Comparison of ENCODE assay signal across 19 cellular contexts in genomic region chr10:131770946-131771633, GRCh38.
"Had no signal": no experiment of that assay in that cellular context is flagged by ENCODE, and none has a peak within 500 bp of the region (broad histone marks: within the 10 kb centered on the region; RNA-seq: fewer than 3 reads in every experiment).

No MANE protein-coding gene starts in this region.

- H3K79me2 ChIP-seq: hepatocyte, parathyroid adenoma had no signal

- H3K9me3 ChIP-seq: colonic mucosa, psoas muscle had no signal

- ATAC-seq: left colon, left ventricle myocardium superior, sciatic nerve had no signal

- H3K9ac ChIP-seq: parathyroid adenoma had no signal

- H3K4me3 Mint-ChIP-seq: nephron; stimulated activated naive B cell treated with anti-CD40 and anti-IgM and Interleukin-4, amounts not matched to agents 10 μg/mL and 1 μg/mL and 100 μg/mL, for 72 hours; type B pancreatic cell had no signal

- H3K27ac Mint-ChIP-seq: naive B cell; stimulated activated naive B cell treated with anti-CD40 and anti-IgM and Interleukin-4, amounts not matched to agents 10 μg/mL and 1 μg/mL and 100 μg/mL, for 72 hours; type B pancreatic cell had no signal

- H3K27ac ChIP-seq: colonic mucosa, hepatocyte, parathyroid adenoma, psoas muscle, skin epidermis had no signal

- DNase-seq: colonic mucosa; dermis blood vessel endothelial cell; foreskin melanocyte; left colon; left ventricle myocardium superior; mesenchymal stem cell; naive B cell; psoas muscle; stimulated activated CD4-positive, alpha-beta T cell treated with anti-CD3 and anti-CD28 coated beads, Interleukin-2, amount 100 ng/mL, for 24 hours; stimulated activated CD4-positive, alpha-beta T cell treated with anti-CD3 and anti-CD28 coated beads, Interleukin-4, amount 100 ng/mL, for 4 hours; stimulated activated naive B cell treated with anti-CD40 and anti-IgM and Interleukin-4, amounts not matched to agents 10 μg/mL and 1 μg/mL and 100 μg/mL, for 72 hours had no signal

- H3K9me3 Mint-ChIP-seq: type B pancreatic cell had no signal

- H3K4me3 ChIP-seq: colonic mucosa, hepatocyte, lung, psoas muscle, skin epidermis had no signal

- H3K4me2 ChIP-seq: hepatocyte had no signal

- H3K27me3 ChIP-seq: colonic mucosa, hepatocyte had no signal

- H3K4me1 ChIP-seq: colonic mucosa, parathyroid adenoma, psoas muscle had no signal

- H3K36me3 ChIP-seq: colonic mucosa had no signal

- FAIRE-seq: urothelium cell line had no signal

- H2AFZ ChIP-seq: hepatocyte, parathyroid adenoma had no signal

- H3K36me3 Mint-ChIP-seq: type B pancreatic cell had no signal
